Comparison of ENCODE assay signal across 8 cellular contexts in genomic region chr13:91398413-91399188, GRCh38. TPM values are rescaled to one million over a fixed set of nuclear protein-coding genes. Genes with fewer than 3 reads are reported as not detected.
DNase-seq lines count a peak whose midpoint lies in the region; ATAC-seq and TF ChIP-seq lines count a peak whose summit lies in the region.

TSS of gene GPC5 (plus strand) at chr13:91398621.

- H3K27me3 ChIP-seq in right lobe of liver = peaks cover 0 to 6% of the 10 kb centered on the region in 2 donors

- peaks cover 0 to 11% (median 3%) of the 10 kb centered on the region in 4 donors for H3K4me1 ChIP-seq in right lobe of liver

- peak in 1 of 4 donors; percentile 4 for TF ChIP-seq CTCF in right lobe of liver (IDR thresholded peaks at IDR 0.05)

- H3K4me1 Mint-ChIP-seq in dendritic cell treated with granulocyte-macrophage colony-stimulating factor and Interleukin-4, amounts not matched to agents 40 ng/mL and 50 ng/mL, for 4 days (ENCODE audit: low read depth) = peaks cover 20% of the 10 kb centered on the region

- H3K27ac ChIP-seq in right lobe of liver = no peak within 1 kb of the TSS

- TF ChIP-seq POLR2A in right lobe of liver (IDR thresholded peaks at IDR 0.05) = peak; percentile 44

- intact Hi-C loops in dendritic cell treated with granulocyte-macrophage colony-stimulating factor and Interleukin-4, amounts not matched to agents 40 ng/mL and 50 ng/mL, for 4 days (cut with micrococcal nuclease) = no loop called here
- intact Hi-C loops in right lobe of liver (cut with DNase I) = no loop called here

- peaks cover 62% of the 10 kb centered on the region for H3K27me3 Mint-ChIP-seq in dendritic cell treated with granulocyte-macrophage colony-stimulating factor and Interleukin-4, amounts not matched to agents 40 ng/mL and 50 ng/mL, for 4 days

- peak within 1 kb of the TSS; percentile 74 for H3K4me3 Mint-ChIP-seq in dendritic cell treated with granulocyte-macrophage colony-stimulating factor and Interleukin-4, amounts not matched to agents 40 ng/mL and 50 ng/mL, for 4 days

- no peaks in the 10 kb centered on the region for H3K36me3 ChIP-seq in right lobe of liver

- ATAC-seq in HG02981 (IDR thresholded peaks at IDR 0.05; ENCODE audit: unreplicated experiment) = peak; percentile 91
- peak; percentile 99 to 100 (median 99) for ATAC-seq in right lobe of liver

- H3K9me3 ChIP-seq in right lobe of liver = no peaks in the 10 kb centered on the region

- no peaks in the 10 kb centered on the region for H3K36me3 Mint-ChIP-seq in dendritic cell treated with granulocyte-macrophage colony-stimulating factor and Interleukin-4, amounts not matched to agents 40 ng/mL and 50 ng/mL, for 4 days (ENCODE audit: low read depth)

- peak within 1 kb of the TSS; percentile 52 to 63 (median 53) for H3K4me3 ChIP-seq in right lobe of liver

- DNase-seq in NCI-H524 (lab: John Stamatoyannopoulos, UW) (peak; percentile 32 to 76), NCI-H524 treated with DMSO at 0.1 percent for 48 hours (lab: John Stamatoyannopoulos, UW) (no peak), NCI-H2196 (lab: John Stamatoyannopoulos, UW; ENCODE audit: unreplicated experiment) (peak; percentile 17), right lobe of liver (peak; percentile 85 to 88 (median 87))
- DNase-seq in activated CD4-positive, alpha-beta T cell treated with anti-CD3 and anti-CD28 coated beads for 4 hours = peak; percentile 76 to 81
- DNase-seq in stimulated activated CD4-positive, alpha-beta T cell treated with anti-CD3 and anti-CD28 coated beads, Interleukin-4, amount 100 ng/mL, for 48 hours (ENCODE audit: low read depth in 2 of 2) = peak; percentile 69 to 75

- 0% methylated on average over 24 of the region's 76 CpGs for WGBS in right lobe of liver (ENCODE audit: insufficient coverage, low coverage, low lambda C conversion rate, missing lambda C conversion rate)

- no peaks in the 10 kb centered on the region for H3K9me3 Mint-ChIP-seq in dendritic cell treated with granulocyte-macrophage colony-stimulating factor and Interleukin-4, amounts not matched to agents 40 ng/mL and 50 ng/mL, for 4 days

- no peak within 1 kb of the TSS for H3K27ac Mint-ChIP-seq in dendritic cell treated with granulocyte-macrophage colony-stimulating factor and Interleukin-4, amounts not matched to agents 40 ng/mL and 50 ng/mL, for 4 days

RNA-seq across cellular contexts. Expression of gene GPC5, which starts in this region (rescaled TPM):
- under 1 TPM; 0.12 to 0.99 (median 0.66) TPM for total RNA-seq in right lobe of liver

Comparison
In these comparisons a context has a peak if more than half of its experiments do, and no peak if none do; other contexts are left out.
1. Peak in DNase-seq, ATAC-seq and H3K4me3 ChIP-seq in right lobe of liver; RNA of the gene not detected or under 1 TPM.